Comparison of ENCODE assay signal across 7 cellular contexts in genomic region chr22:29343313-29343805, GRCh38. TPM values are rescaled to one million over a fixed set of nuclear protein-coding genes. Genes with fewer than 3 reads are reported as not detected.
A peak's percentile ranks its signal among the peaks of the same experiment; 100 is the strongest.
DNase-seq lines count a peak whose midpoint lies in the region; TF ChIP-seq lines count a peak whose summit lies in the region.

No MANE protein-coding gene starts in this region.

- DNase-seq in GM04503 (ENCODE audit: low read depth) (peak; percentile 31), NCI-H446 treated with DMSO at 0.1 percent for 48 hours (lab: John Stamatoyannopoulos, UW) (peak; percentile 62), fibroblast of gingiva (ENCODE audit: low read depth) (peak; percentile 16), posterior cingulate gyrus (peak; percentile 37 to 97 (median 72)), Calu3 (no peak)
- DNase-seq in activated CD4-positive, CD25-positive, alpha-beta regulatory T cell (lab: John Stamatoyannopoulos, UW), result no peak
- DNase-seq in activated CD4-positive, alpha-beta T cell treated with anti-CD3 and anti-CD28 coated beads for 4 hours, result no peak

- intact Hi-C loops in posterior cingulate gyrus (cut with DNase I) (no loop called here), Calu3 (cut with micrococcal nuclease; ENCODE audit: unreplicated experiment) (no loop called here)

- H3K27me3 Mint-ChIP-seq in Calu3 (ENCODE audit: unreplicated experiment), result no peaks in the 10 kb centered on the region

- no peak overlapping the region for H3K27ac Mint-ChIP-seq in Calu3 (ENCODE audit: unreplicated experiment)

- no TSS peak for BruUV-seq in Calu3 (replicated peaks; lab: Mats Ljungman, UMichigan)

- H3K9me3 Mint-ChIP-seq in Calu3 (ENCODE audit: low read depth, unreplicated experiment), result no peaks in the 10 kb centered on the region

- no peak for TF ChIP-seq CTCF in Calu3 (IDR thresholded peaks at IDR 0.05; ENCODE audit: unreplicated experiment)

- CTCF ChIA-PET in Calu3 (lab: Charles Lee), result interaction anchor here (0.5 kb wide), 1 partner anchor 328 kb away, joined by 5 read pairs; no protein-coding TSS in a partner anchor

- H3K4me1 Mint-ChIP-seq in Calu3 (ENCODE audit: low read depth, unreplicated experiment), result no peaks in the 10 kb centered on the region

- no peak overlapping the region for H3K4me3 Mint-ChIP-seq in Calu3 (ENCODE audit: low read depth, unreplicated experiment)

- H3K36me3 Mint-ChIP-seq in Calu3 (ENCODE audit: insufficient read depth, unreplicated experiment), result peaks cover 35% of the 10 kb centered on the region

RNA-seq across cellular contexts. Expression of gene RASL10A, which starts 27.9 kb away (rescaled TPM):
- total RNA-seq in Calu3 (2022), result 1.6 and 2.2 TPM in 2 replicates

RNA-seq across cellular contexts. Expression of gene GAS2L1, which starts 36.9 kb away (rescaled TPM):
- total RNA-seq in Calu3 (2022), result 16.6 and 16.9 TPM in 2 replicates

RNA-seq across cellular contexts. Expression of gene AP1B1, which starts 45.0 kb away (rescaled TPM):
- 88.9 and 92.7 TPM in 2 replicates for total RNA-seq in Calu3 (2022)

Comparison
In these comparisons a context has a peak if more than half of its experiments do, and no peak if none do; other contexts are left out.
1. DNase-seq: peak in GM04503 (single experiment), NCI-H446 treated with DMSO at 0.1 percent for 48 hours (single experiment), fibroblast of gingiva (single experiment) and posterior cingulate gyrus (10 of 10); none in Calu3 (single experiment), activated CD4-positive, CD25-positive, alpha-beta regulatory T cell (0 of 4) and activated CD4-positive, alpha-beta T cell treated with anti-CD3 and anti-CD28 coated beads for 4 hours (0 of 2).